Comparison of ENCODE assay signal across 41 cellular contexts in the genomic region with DNA sequence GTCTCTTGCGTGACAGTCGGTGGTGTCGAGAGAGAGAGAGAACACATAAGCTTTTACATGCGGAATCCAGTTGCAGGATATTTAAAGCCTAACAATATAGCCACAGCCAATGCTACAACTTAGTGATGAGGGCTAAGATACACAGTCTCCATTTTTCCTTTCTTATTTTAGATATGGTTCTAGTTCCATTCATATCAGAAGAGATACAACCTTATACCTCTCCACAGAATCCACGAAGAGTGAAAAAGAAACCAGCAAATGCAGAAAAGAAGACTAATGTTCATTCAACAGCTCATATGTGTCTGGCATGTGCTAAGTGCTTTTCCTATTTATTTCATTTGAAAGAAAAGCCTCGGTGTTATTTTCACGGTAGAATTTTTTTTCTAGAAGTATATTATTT.
"Had no signal": no experiment of that assay in that cellular context is flagged by ENCODE, and none has a peak within 500 bp of the region (broad histone marks: within the 10 kb centered on the region; RNA-seq: fewer than 3 reads in every experiment).

No MANE protein-coding gene starts in this region.

- H3K4me2 ChIP-seq: PC-9 had no signal

- H3K27ac ChIP-seq: adrenal gland, PC-9, RWPE1, VCaP had no signal

- H3K4me1 Mint-ChIP-seq: activated B cell treated with CpG ODN at 0.5 μM for 24 hours had no signal

- H3K36me3 ChIP-seq: adrenal gland, MG63 had no signal

- H3K27me3 Mint-ChIP-seq: activated B cell treated with CpG ODN at 0.5 μM for 24 hours; activated CD4-positive, alpha-beta T cell treated with anti-CD3 and anti-CD28 coated beads, Interleukin-2, amount 10 ng/mL, durations not matched to agents 24 days and 14 days; activated CD8-positive, alpha-beta T cell treated with anti-CD3 and anti-CD28 coated beads for 36 hours; activated naive CD8-positive, alpha-beta T cell treated with anti-CD3 and anti-CD28 coated beads, Interleukin-2, amount 10 ng/mL, durations not matched to agents 7 days and 5 days; activated T-helper 17 cell treated with anti-CD3 and anti-CD28 coated beads, Interleukin-2, amount 50 U/mL, for 72 hours; brain; T-cell; T-helper 17 cell had no signal

- H3K4me3 Mint-ChIP-seq: activated B cell treated with CpG ODN at 0.5 μM for 24 hours; activated CD4-positive, alpha-beta T cell treated with anti-CD3 and anti-CD28 coated beads, Interleukin-2, amount 10 ng/mL, durations not matched to agents 24 days and 14 days; activated CD8-positive, alpha-beta T cell treated with anti-CD3 and anti-CD28 coated beads for 36 hours; activated naive CD8-positive, alpha-beta T cell treated with anti-CD3 and anti-CD28 coated beads, Interleukin-2, amount 10 ng/mL, durations not matched to agents 7 days and 5 days; activated T-cell treated with anti-CD3 and anti-CD28 coated beads, Interleukin-2, amount 50 U/mL, for 4 hours; activated T-helper 17 cell treated with anti-CD3 and anti-CD28 coated beads, Interleukin-2, amount 50 U/mL, for 72 hours; brain; T-cell; T-helper 17 cell had no signal

- H3K36me3 Mint-ChIP-seq: activated naive CD8-positive, alpha-beta T cell treated with anti-CD3 and anti-CD28 coated beads, Interleukin-2, amount 10 ng/mL, durations not matched to agents 7 days and 5 days; brain; T-cell had no signal

- H3K27me3 ChIP-seq: adrenal gland, MG63 had no signal

- H3K9me3 ChIP-seq: adrenal gland, MG63 had no signal

- DNase-seq: activated B cell treated with CpG ODN at 0.5 μM for 24 hours; activated CD4-positive, alpha-beta T cell treated with anti-CD3 and anti-CD28 coated beads, Interleukin-2, amount 10 ng/mL, durations not matched to agents 24 days and 14 days; activated CD4-positive, alpha-beta T cell treated with anti-CD3 and anti-CD28 coated beads, Interleukin-2, amount 50 U/mL, for 4 hours; activated CD4-positive, CD25-positive, alpha-beta regulatory T cell treated with anti-CD3 and anti-CD28 coated beads, Interleukin-2, amount 50 U/mL, for 72 hours; activated CD8-positive, alpha-beta T cell treated with anti-CD3 and anti-CD28 coated beads for 36 hours; activated effector memory CD4-positive, alpha-beta T cell treated with anti-CD3 and anti-CD28 coated beads, Interleukin-2, amount 50 U/mL, for 16 hours; activated naive CD4-positive, alpha-beta T cell; activated naive CD4-positive, alpha-beta T cell treated with anti-CD3 and anti-CD28 coated beads, Interleukin-2, amount 50 U/mL, for 16 hours; activated naive CD8-positive, alpha-beta T cell treated with anti-CD3 and anti-CD28 coated beads, Interleukin-2, amount 10 ng/mL, durations not matched to agents 7 days and 5 days; activated T-cell treated with anti-CD3 and anti-CD28 coated beads for 4 hours; activated T-cell treated with anti-CD3 and anti-CD28 coated beads, Interleukin-2, amount 50 U/mL, for 4 hours; adrenal gland; anterior cingulate cortex; caudate nucleus; cerebellar nuclear complex; Kasumi-1; KG1; MG63; NCI-H1048; NCI-H1105 treated with DMSO at 0.1 percent for 48 hours; NCI-H1436; NCI-H1694; NCI-H1930; NCI-H2081 treated with DMSO at 0.1 percent for 48 hours; NCI-H226; NCI-H446 treated with DMSO at 0.1 percent for 48 hours; NCI-H524; NCI-H69; NK-92 treated with Interleukin-12 subunit alpha and Interleukin-12 subunit beta, amount 100 ng/mL, for 24 hours; PC-9; SIG-M5; T-cell; T-helper 17 cell had no signal

- H3K4me3 ChIP-seq: adrenal gland, MG63, PC-9 had no signal

- H3K27ac Mint-ChIP-seq: activated B cell treated with CpG ODN at 0.5 μM for 24 hours; activated CD4-positive, alpha-beta T cell treated with anti-CD3 and anti-CD28 coated beads, Interleukin-2, amount 10 ng/mL, durations not matched to agents 24 days and 14 days; activated CD8-positive, alpha-beta T cell treated with anti-CD3 and anti-CD28 coated beads for 36 hours; activated naive CD8-positive, alpha-beta T cell treated with anti-CD3 and anti-CD28 coated beads, Interleukin-2, amount 10 ng/mL, durations not matched to agents 7 days and 5 days; activated T-helper 17 cell treated with anti-CD3 and anti-CD28 coated beads, Interleukin-2, amount 50 U/mL, for 72 hours; T-cell; T-helper 17 cell had no signal

- H3K4me1 ChIP-seq: adrenal gland had no signal

- ATAC-seq: activated CD8-positive, alpha-beta T cell treated with anti-CD3 and anti-CD28 coated beads for 36 hours; activated T-cell treated with anti-CD3 and anti-CD28 coated beads, Interleukin-2, amount 50 U/mL, for 4 hours; activated T-helper 17 cell treated with anti-CD3 and anti-CD28 coated beads, Interleukin-2, amount 50 U/mL, for 72 hours; Right ventricle myocardium inferior; SK-N-SH treated with all-trans-retinoic acid at 6 μM for 48 hours; T-cell; T-helper 17 cell had no signal

- H3K9me3 Mint-ChIP-seq: activated B cell treated with CpG ODN at 0.5 μM for 24 hours; activated T-cell treated with anti-CD3 and anti-CD28 coated beads, Interleukin-2, amount 50 U/mL, for 4 hours; activated T-helper 17 cell treated with anti-CD3 and anti-CD28 coated beads, Interleukin-2, amount 50 U/mL, for 72 hours; T-cell had no signal

- FAIRE-seq: bronchial epithelial cell, RCC 7860 had no signal

- H2AFZ ChIP-seq: PC-9 had no signal
